ENCODE assay signal across 19 cellular contexts in genomic region chr2:182933629-182934028, GRCh38.
DNase-seq lines count a peak whose midpoint lies in the region; ATAC-seq and TF ChIP-seq lines count a peak whose summit lies in the region.
"Had no signal": no experiment of that assay in that cellular context is flagged by ENCODE, and none has a peak within 500 bp of the region (broad histone marks: within the 10 kb centered on the region; RNA-seq: fewer than 3 reads in every experiment).

No MANE protein-coding gene starts in this region.

- intact Hi-C loops in vagina (cut with DNase I), result no loop called here

- H3K4me1 ChIP-seq in vagina, result no peaks in the 10 kb centered on the region
- H3K4me1 ChIP-seq: BLaER1 treated with 17β-estradiol and CSF1 and Interleukin-3, amounts not matched to agents 10 nM and 100 nM; right atrium auricular region had no signal

- peaks cover 55% of the 10 kb centered on the region for H3K36me3 Mint-ChIP-seq in osteocyte (ENCODE audit: unreplicated experiment)
- H3K36me3 Mint-ChIP-seq: stimulated activated memory B cell treated with anti-CD40 and anti-IgM and Interleukin-4, amounts not matched to agents 10 μg/mL and 1 μg/mL and 100 μg/mL, for 72 hours had no signal

- H3K9me3 ChIP-seq in vagina, result no peaks in the 10 kb centered on the region
- H3K9me3 ChIP-seq: BLaER1 treated with 17β-estradiol and CSF1 and Interleukin-3, amounts not matched to agents 10 nM and 100 nM; right atrium auricular region had no signal

- H3K4me3 ChIP-seq in vagina, result no peak overlapping the region
- H3K4me3 ChIP-seq: BLaER1 treated with 17β-estradiol and CSF1 and Interleukin-3, amounts not matched to agents 10 nM and 100 nM; PC-9; right atrium auricular region had no signal

- DNase-seq in osteocyte (ENCODE audit: extremely low spot score, unreplicated experiment), result no peak
- DNase-seq in NAMALWA (ENCODE audit: low spot score), result no peak
- DNase-seq in NCI-H187 (lab: John Stamatoyannopoulos, UW), result no peak
- DNase-seq in vagina (ENCODE audit: extremely low spot score in 2 of 2), result no peak
- DNase-seq: cerebellar nuclear complex; effector memory CD4-positive, alpha-beta T cell; Karpas-422; NCI-H1417; NCI-H2171 treated with DMSO at 0.1 percent for 48 hours; NCI-H748 treated with DMSO at 0.1 percent for 48 hours; occipital lobe; PC-9 had no signal

- no peak for TF ChIP-seq CTCF in osteocyte (IDR thresholded peaks at IDR 0.05)
- TF ChIP-seq CTCF in vagina (IDR thresholded peaks at IDR 0.05), result no peak

- H3K4me1 Mint-ChIP-seq in osteocyte (ENCODE audit: unreplicated experiment), result peaks cover 12% of the 10 kb centered on the region
- H3K4me1 Mint-ChIP-seq: stimulated activated memory B cell treated with anti-CD40 and anti-IgM and Interleukin-4, amounts not matched to agents 10 μg/mL and 1 μg/mL and 100 μg/mL, for 72 hours had no signal

- no peak overlapping the region for H3K27ac ChIP-seq in vagina
- H3K27ac ChIP-seq: BLaER1 treated with 17β-estradiol and CSF1 and Interleukin-3, amounts not matched to agents 10 nM and 100 nM; PC-9; right atrium auricular region had no signal

- H3K27me3 ChIP-seq in vagina, result no peaks in the 10 kb centered on the region
- H3K27me3 ChIP-seq: BLaER1 treated with 17β-estradiol and CSF1 and Interleukin-3, amounts not matched to agents 10 nM and 100 nM; right atrium auricular region had no signal

- H3K9me3 Mint-ChIP-seq in osteocyte (ENCODE audit: unreplicated experiment), result no peaks in the 10 kb centered on the region
- H3K9me3 Mint-ChIP-seq: stimulated activated memory B cell treated with anti-CD40 and anti-IgM and Interleukin-4, amounts not matched to agents 10 μg/mL and 1 μg/mL and 100 μg/mL, for 72 hours had no signal

- no peak overlapping the region for H3K27ac Mint-ChIP-seq in osteocyte (ENCODE audit: unreplicated experiment)
- H3K27ac Mint-ChIP-seq: stimulated activated memory B cell treated with anti-CD40 and anti-IgM and Interleukin-4, amounts not matched to agents 10 μg/mL and 1 μg/mL and 100 μg/mL, for 72 hours had no signal

- H3K4me3 Mint-ChIP-seq in osteocyte (ENCODE audit: unreplicated experiment), result no peak overlapping the region
- H3K4me3 Mint-ChIP-seq: stimulated activated memory B cell treated with anti-CD40 and anti-IgM and Interleukin-4, amounts not matched to agents 10 μg/mL and 1 μg/mL and 100 μg/mL, for 72 hours had no signal

- ATAC-seq in GM18511 (IDR thresholded peaks at IDR 0.05; ENCODE audit: unreplicated experiment) (peak; percentile 89), GM19467 (IDR thresholded peaks at IDR 0.05; ENCODE audit: unreplicated experiment) (peak; percentile 80), HG02938 (IDR thresholded peaks at IDR 0.05; ENCODE audit: unreplicated experiment) (peak; percentile 87), HG03432 (IDR thresholded peaks at IDR 0.05; ENCODE audit: unreplicated experiment) (peak; percentile 65)
- ATAC-seq: stimulated activated memory B cell treated with anti-CD40 and anti-IgM and Interleukin-4, amounts not matched to agents 10 μg/mL and 1 μg/mL and 100 μg/mL, for 72 hours had no signal

- H3K36me3 ChIP-seq in vagina, result peaks cover 0 to 45% of the 10 kb centered on the region in 2 donors
- H3K36me3 ChIP-seq: BLaER1 treated with 17β-estradiol and CSF1 and Interleukin-3, amounts not matched to agents 10 nM and 100 nM had no signal

- no peaks in the 10 kb centered on the region for H3K27me3 Mint-ChIP-seq in osteocyte (ENCODE audit: unreplicated experiment)

- TF ChIP-seq POLR2A in vagina (IDR thresholded peaks at IDR 0.05), result no peak
